Comparison of ENCODE assay signal across 20 cellular contexts in genomic region chr10:63689768-63690167, GRCh38.
"Had no signal": no experiment of that assay in that cellular context is flagged by ENCODE, and none has a peak within 500 bp of the region (broad histone marks: within the 10 kb centered on the region; RNA-seq: fewer than 3 reads in every experiment).

No MANE protein-coding gene starts in this region.

- H3K4me1 ChIP-seq: prostate gland, testis, uterus had no signal

- DNase-seq: activated CD4-positive, alpha-beta T cell treated with anti-CD3 and anti-CD28 coated beads for 1 hour; activated CD4-positive, alpha-beta T cell treated with anti-CD3 and anti-CD28 coated beads, Interleukin-2, amount 50 U/mL, for 1 hour; activated CD8-positive, alpha-beta T cell treated with anti-CD3 and anti-CD28 coated beads, Interleukin-2, amount 10 ng/mL, durations not matched to agents 7 days and 5 days; activated gamma-delta T cell treated with Interleukin-2 at 50 U/mL for 16 hours; activated T-cell treated with anti-CD3 and anti-CD28 coated beads, Interleukin-2, amount 50 U/mL, for 1 hour; aorta; effector memory CD4-positive, alpha-beta T cell; foreskin melanocyte; head of caudate nucleus; hypothalamus; left ventricle myocardium inferior; ovary; spleen; stimulated activated CD4-positive, alpha-beta T cell treated with anti-CD3 and anti-CD28 coated beads, Interleukin-4, amount 100 ng/mL, for 1 hour; stimulated activated naive CD4-positive, alpha-beta T cell; testis; trophoblast cell; uterus had no signal

- ATAC-seq: activated CD8-positive, alpha-beta T cell treated with anti-CD3 and anti-CD28 coated beads, Interleukin-2, amount 10 ng/mL, durations not matched to agents 7 days and 5 days; natural killer cell treated with Interleukin-12 subunit alpha and Interleukin-12 subunit beta and Interleukin-15 and Interleukin-18, amount 100 ng/mL, for 72 hours had no signal

- H3K27ac ChIP-seq: left ventricle myocardium inferior, ovary, prostate gland, spleen, testis, uterus had no signal

- H3K27me3 ChIP-seq: ovary, spleen, testis, uterus had no signal

- H3K9me3 ChIP-seq: left ventricle myocardium inferior, ovary, prostate gland, spleen, testis, uterus had no signal

- H3K36me3 ChIP-seq: left ventricle myocardium inferior, ovary, prostate gland, spleen, uterus had no signal

- H3K4me3 ChIP-seq: left ventricle myocardium inferior, ovary, prostate gland, spleen, testis, uterus had no signal
